ENCODE assay signal across 30 cellular contexts in the genomic region with DNA sequence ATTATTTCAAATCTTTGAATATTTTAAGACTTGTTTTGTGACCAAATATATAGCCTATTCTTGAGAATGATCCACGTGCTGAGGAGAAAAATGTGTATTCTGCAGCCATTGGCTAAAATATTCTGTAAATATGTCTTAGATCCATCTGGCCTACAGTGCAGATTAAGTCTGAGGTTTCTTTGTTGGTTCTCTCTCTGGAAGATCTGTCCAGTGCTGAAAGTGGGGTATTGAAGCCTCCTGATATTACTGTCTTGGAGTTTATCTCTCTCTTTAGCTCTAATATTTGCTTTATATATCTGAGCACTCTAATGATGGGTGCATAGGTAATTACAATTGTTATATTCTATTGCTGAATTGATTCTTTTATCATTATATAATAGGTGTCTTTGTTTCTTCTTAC.
"Had no signal": no experiment of that assay in that cellular context is flagged by ENCODE, and none has a peak within 500 bp of the region (broad histone marks: within the 10 kb centered on the region; RNA-seq: fewer than 3 reads in every experiment).

No MANE protein-coding gene starts in this region.

- H3K27ac ChIP-seq: esophagus muscularis mucosa, foreskin keratinocyte, gastrocnemius medialis, heart left ventricle, WERI-Rb-1 had no signal

- H3K4me1 ChIP-seq: esophagus muscularis mucosa, foreskin keratinocyte, gastrocnemius medialis, heart left ventricle had no signal

- H3K9me3 ChIP-seq: gastrocnemius medialis had no signal

- ATAC-seq: activated CD4-positive, CD25-positive, alpha-beta regulatory T cell treated with anti-CD3 and anti-CD28 coated beads, Interleukin-2, amount 50 U/mL, for 24 hours; activated CD8-positive, alpha-beta T cell treated with anti-CD3 and anti-CD28 coated beads for 36 hours; activated T-cell treated with anti-CD3 and anti-CD28 coated beads, Interleukin-2, amount 50 U/mL, for 4 hours; activated T-helper 17 cell treated with anti-CD3 and anti-CD28 coated beads, Interleukin-2, amount 50 U/mL, for 72 hours; effector memory CD8-positive, alpha-beta T cell; foreskin keratinocyte; gastrocnemius medialis; heart left ventricle had no signal

- H3K36me3 ChIP-seq: esophagus muscularis mucosa, gastrocnemius medialis, heart left ventricle, WERI-Rb-1 had no signal

- H3K27me3 ChIP-seq: esophagus muscularis mucosa, foreskin keratinocyte, gastrocnemius medialis, heart left ventricle had no signal

- H3K4me3 ChIP-seq: esophagus muscularis mucosa, gastrocnemius medialis, heart left ventricle had no signal

- FAIRE-seq: astrocyte, colon had no signal

- DNase-seq: activated B cell treated with CpG ODN at 0.5 μM for 24 hours; activated CD4-positive, alpha-beta T cell treated with anti-CD3 and anti-CD28 coated beads for 48 hours; activated CD4-positive, alpha-beta T cell treated with anti-CD3 and anti-CD28 coated beads, Interleukin-2, amount 50 U/mL, for 1 hour; activated CD4-positive, alpha-beta T cell treated with anti-CD3 and anti-CD28 coated beads, Interleukin-2, amount 50 U/mL, for 48 hours; activated CD8-positive, alpha-beta memory T cell treated with anti-CD3 and anti-CD28 coated beads for 24 hours; activated CD8-positive, alpha-beta T cell treated with anti-CD3 and anti-CD28 coated beads for 36 hours; activated effector memory CD4-positive, alpha-beta T cell treated with Interleukin-2 at 50 U/mL for 16 hours; activated gamma-delta T cell treated with Interleukin-2 at 50 U/mL for 16 hours; activated naive CD4-positive, alpha-beta T cell treated with anti-CD3 and anti-CD28 coated beads, Interleukin-2, amount 50 U/mL, for 16 hours; activated naive CD4-positive, alpha-beta T cell treated with Interleukin-2 at 50 U/mL for 16 hours; activated T-cell treated with anti-CD3 and anti-CD28 coated beads, Interleukin-2, amount 50 U/mL, for 4 hours; amniotic stem cell; anterior cingulate cortex; caudate nucleus; cortex of kidney; dermis blood vessel endothelial cell; effector CD4-positive, alpha-beta T cell; effector memory CD8-positive, alpha-beta T cell; erythroblast; foreskin keratinocyte; gastrocnemius medialis; glutamatergic neuron; heart left ventricle; T1000; WERI-Rb-1 had no signal
